Comparison of ENCODE assay signal across 10 cellular contexts in genomic region chr10:82150123-82150900, GRCh38.
DNase-seq lines count a peak whose midpoint lies in the region; ATAC-seq, FAIRE-seq and TF ChIP-seq lines count a peak whose summit lies in the region.
"Had no signal": no experiment of that assay in that cellular context is flagged by ENCODE, and none has a peak within 500 bp of the region (broad histone marks: within the 10 kb centered on the region; RNA-seq: fewer than 3 reads in every experiment).

No MANE protein-coding gene starts in this region.

- no peak for TF ChIP-seq POLR2A in heart left ventricle (IDR thresholded peaks at IDR 0.05)

- TF ChIP-seq CTCF in heart left ventricle (IDR thresholded peaks at IDR 0.05) (peak in 4 of 12 donors; percentile 16 to 27 (median 22)), right atrium auricular region (IDR thresholded peaks at IDR 0.05) (no peak), foreskin fibroblast (IDR thresholded peaks at IDR 0.05; ENCODE audit: low read depth, low read length) (no peak), upper lobe of right lung (IDR thresholded peaks at IDR 0.05) (peak; percentile 30)

- H3K27ac ChIP-seq in heart left ventricle (no peak overlapping the region), right atrium auricular region (no peak overlapping the region), upper lobe of right lung (no peak overlapping the region), small intestine (ENCODE audit: low read depth in 1 of 2, low read length in 1 of 2) (no peak overlapping the region)

- ATAC-seq in heart left ventricle, result no peak
- peak; percentile 67 for ATAC-seq in upper lobe of right lung

- intact Hi-C loops in heart left ventricle (cut with DNase I), result no loop called here
- intact Hi-C loops in upper lobe of right lung (cut with DNase I), result no loop called here

- H3K4me3 ChIP-seq in heart left ventricle, result no peak overlapping the region
- H3K4me3 ChIP-seq in right atrium auricular region, result no peak overlapping the region
- H3K4me3 ChIP-seq in NT2/D1 (ENCODE audit: insufficient read length, low read depth), result no peak overlapping the region
- H3K4me3 ChIP-seq in foreskin fibroblast (ENCODE audit: low read depth in 1 of 2, low read length in 2 of 2), result no peak overlapping the region
- H3K4me3 ChIP-seq in upper lobe of right lung, result no peak overlapping the region
- no peak overlapping the region for H3K4me3 ChIP-seq in small intestine (ENCODE audit: low read depth in 1 of 2, low read length in 2 of 2)

- FAIRE-seq in small intestine (lab: Jason Lieb, UNC), result no peak

- H3K36me3 ChIP-seq in heart left ventricle (no peaks in the 10 kb centered on the region), right atrium auricular region (no peaks in the 10 kb centered on the region), NT2/D1 (ENCODE audit: insufficient read depth, insufficient read length, low read length) (no peaks in the 10 kb centered on the region), upper lobe of right lung (no peaks in the 10 kb centered on the region), small intestine (ENCODE audit: control insufficient read depth in 2 of 2, insufficient read depth in 2 of 2, low read length in 2 of 2) (no peaks in the 10 kb centered on the region)

- 38 to 50% (median 42%) methylated on average over 9 of the region's 9 CpGs for WGBS in heart left ventricle, 4 donors
- 55 to 57% (median 56%) methylated on average over 9 of the region's 9 CpGs for whole genome bisulfite sequencing in small intestine, 3 donors

- H3K9me3 ChIP-seq in heart left ventricle (peaks cover 0 to 5% (median 0%) of the 10 kb centered on the region in 12 donors), right atrium auricular region (no peaks in the 10 kb centered on the region), NT2/D1 (ENCODE audit: insufficient read depth, low read length) (no peaks in the 10 kb centered on the region), upper lobe of right lung (no peaks in the 10 kb centered on the region), small intestine (ENCODE audit: control insufficient read depth, low read depth) (no peaks in the 10 kb centered on the region)

- no peak overlapping the region for H3K9ac ChIP-seq in NT2/D1 (ENCODE audit: insufficient read length, low read depth)

- peak in 4 of 5 donors; percentile 5 to 29 (median 20) for DNase-seq in heart left ventricle
- no peak for DNase-seq in right atrium auricular region (ENCODE audit: low spot score)
- peak; percentile 46 for DNase-seq in NT2/D1 (ENCODE audit: low read depth, low spot score)
- peak; percentile 6 to 68 for DNase-seq in foreskin fibroblast
- peak; percentile 72 for DNase-seq in upper lobe of right lung
- DNase-seq in small intestine, result no peak
- no peak for DNase-seq in NCI-H2196 (lab: John Stamatoyannopoulos, UW; ENCODE audit: unreplicated experiment)
- no peak for DNase-seq in NCI-H2227 treated with DMSO at 0.1 percent for 48 hours (lab: John Stamatoyannopoulos, UW)
- DNase-seq: DMS79 treated with DMSO at 0.1 percent for 48 hours, NCI-H510A treated with DMSO at 0.1 percent for 48 hours had no signal

- H3K4me1 ChIP-seq in heart left ventricle (no peaks in the 10 kb centered on the region), right atrium auricular region (no peaks in the 10 kb centered on the region), NT2/D1 (ENCODE audit: insufficient read depth, insufficient read length) (no peaks in the 10 kb centered on the region), upper lobe of right lung (no peaks in the 10 kb centered on the region), small intestine (ENCODE audit: control insufficient read depth in 2 of 2, insufficient read depth in 1 of 2, low read depth in 1 of 2, low read length in 1 of 2) (no peaks in the 10 kb centered on the region)

- H3K27me3 ChIP-seq in heart left ventricle (no peaks in the 10 kb centered on the region), right atrium auricular region (no peaks in the 10 kb centered on the region), NT2/D1 (ENCODE audit: insufficient read depth, insufficient read length) (no peaks in the 10 kb centered on the region), upper lobe of right lung (no peaks in the 10 kb centered on the region), small intestine (ENCODE audit: control insufficient read depth in 2 of 2, insufficient read depth in 2 of 2, low read length in 2 of 2) (no peaks in the 10 kb centered on the region)

Comparison
In these comparisons a context has a peak if more than half of its experiments do, and no peak if none do; other contexts are left out.
1. DNase-seq: peak in heart left ventricle (4 of 5), NT2/D1 (single experiment), foreskin fibroblast (2 of 2) and upper lobe of right lung (single experiment); none in right atrium auricular region (single experiment), small intestine (single experiment), NCI-H2196 (single experiment) and NCI-H2227 treated with DMSO at 0.1 percent for 48 hours (single experiment).